Comparison of ENCODE assay signal across 10 cellular contexts in the genomic region with DNA sequence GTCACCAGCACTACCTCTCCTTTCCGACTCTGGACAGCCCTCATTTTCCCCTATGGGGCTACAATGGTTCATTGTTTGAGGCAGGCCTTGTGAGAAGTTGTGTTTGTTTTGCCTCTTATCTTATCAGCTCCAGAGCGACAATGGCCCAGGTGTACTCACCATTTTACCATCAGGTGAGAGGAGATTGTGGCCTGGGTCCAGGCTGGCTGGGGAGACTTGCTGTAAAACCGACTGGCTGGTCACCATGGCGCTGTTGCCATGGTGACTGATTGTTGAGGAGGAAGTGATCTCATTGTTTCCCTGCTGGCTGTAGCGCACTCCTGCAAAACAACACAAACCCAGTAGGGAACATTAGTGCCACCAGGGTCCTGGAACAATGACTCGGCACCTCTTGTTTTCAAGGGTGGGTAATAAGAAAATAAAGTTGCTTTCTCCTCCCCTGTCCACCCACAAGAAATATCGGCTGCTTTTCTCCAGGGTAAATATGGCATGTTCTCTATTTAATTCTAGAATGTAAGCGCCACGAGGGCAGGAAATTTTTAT. TPM values are rescaled to one million over a fixed set of nuclear protein-coding genes. Genes with fewer than 3 reads are reported as not detected.
DNase-seq lines count a peak whose midpoint lies in the region; ATAC-seq and FAIRE-seq lines count a peak whose summit lies in the region.
"Had no signal": no experiment of that assay in that cellular context is flagged by ENCODE, and none has a peak within 500 bp of the region (broad histone marks: within the 10 kb centered on the region; RNA-seq: fewer than 3 reads in every experiment).

No MANE protein-coding gene starts in this region.

- intact Hi-C loops in posterior vena cava (cut with DNase I), result no loop called here

- FAIRE-seq in frontal cortex (lab: Jason Lieb, UNC), result no peak
- FAIRE-seq: GM12878 had no signal

- no peak for ATAC-seq in HG03025 (IDR thresholded peaks at IDR 0.05; ENCODE audit: low FRiP score, unreplicated experiment)
- ATAC-seq: GM12878 had no signal

- DNase-seq in COLO829 (ENCODE audit: low spot score) (peak; percentile 40), NAMALWA (ENCODE audit: low spot score) (peak; percentile 43), UCSD-AML1 (lab: John Stamatoyannopoulos, UW; ENCODE audit: unreplicated experiment) (peak; percentile 25), left kidney (ENCODE audit: low read depth, low spot score) (peak; percentile 87), ureter (ENCODE audit: low spot score) (no peak), posterior vena cava (ENCODE audit: low spot score) (no peak), frontal cortex (ENCODE audit: low spot score in 2 of 2) (no peak)

RNA-seq across cellular contexts. Expression of a gene that starts 34.4 kb away (rescaled TPM):
- 31.5 TPM for total RNA-seq in ureter
- not detected for total RNA-seq in posterior vena cava
- total RNA-seq in frontal cortex, result not detected
- total RNA-seq: temporal lobe had no signal

Comparison
In these comparisons a context has a peak if more than half of its experiments do, and no peak if none do; other contexts are left out.
1. DNase-seq: peak in COLO829 (single experiment), NAMALWA (single experiment), UCSD-AML1 (single experiment) and left kidney (single experiment); none in ureter (single experiment), posterior vena cava (single experiment) and frontal cortex (0 of 2).
2. RNA of a gene that starts 34.4 kb away (total RNA-seq): 31.5 TPM in ureter (single experiment); not detected in posterior vena cava and not detected in frontal cortex (single experiment); every median in the first group is over 10 times any median in the second.